16 cellular contexts compared by ENCODE assay signal in the genomic region with DNA sequence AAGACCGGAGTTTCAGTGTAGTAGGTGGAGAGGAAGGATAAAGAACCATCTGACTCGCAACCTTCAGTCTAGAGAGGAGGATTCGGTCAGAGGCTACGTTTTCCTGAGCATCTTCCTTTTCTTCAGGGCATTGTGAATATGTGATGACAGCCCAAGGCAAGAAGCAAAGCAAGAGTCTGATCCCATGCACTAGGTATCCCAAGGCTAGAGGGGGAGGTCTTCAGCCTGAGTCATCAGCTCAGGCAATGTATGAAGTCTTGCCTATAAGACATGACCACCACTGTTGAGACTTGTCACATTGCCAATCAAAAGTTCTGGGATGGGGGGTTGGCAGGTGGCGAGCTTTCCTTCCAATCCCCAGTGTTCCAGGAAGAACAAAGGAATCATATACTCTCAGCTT.
DNase-seq lines count a peak whose midpoint lies in the region; ATAC-seq and TF ChIP-seq lines count a peak whose summit lies in the region.
"Had no signal": no experiment of that assay in that cellular context is flagged by ENCODE, and none has a peak within 500 bp of the region (broad histone marks: within the 10 kb centered on the region; RNA-seq: fewer than 3 reads in every experiment).

No MANE protein-coding gene starts in this region.

- no peaks in the 10 kb centered on the region for H3K27me3 ChIP-seq in esophagus squamous epithelium
- H3K27me3 ChIP-seq: BLaER1 treated with 17β-estradiol and CSF1 and Interleukin-3, amounts not matched to agents 10 nM and 100 nM had no signal

- CTCF ChIA-PET in RWPE1 (lab: Yijun Ruan, JAX): interaction anchor here (0.5 to 0.8 kb wide), 4 partner anchors 63 to 336 kb away, joined by 3 to 5 read pairs (median 3); no protein-coding TSS in a partner anchor
- CTCF ChIA-PET in activated CD8-positive, alpha-beta memory T cell treated with anti-CD3 and anti-CD28 coated beads, Interleukin-2, amount 10 ng/mL, durations not matched to agents 7 days and 5 days (lab: Charles Lee): no interaction called here

- no peaks in the 10 kb centered on the region for H3K36me3 ChIP-seq in esophagus squamous epithelium
- H3K36me3 ChIP-seq: BLaER1 treated with 17β-estradiol and CSF1 and Interleukin-3, amounts not matched to agents 10 nM and 100 nM had no signal

- H3K9me3 Mint-ChIP-seq in activated CD8-positive, alpha-beta memory T cell treated with anti-CD3 and anti-CD28 coated beads, Interleukin-2, amount 10 ng/mL, durations not matched to agents 7 days and 5 days (ENCODE audit: low read depth): no peaks in the 10 kb centered on the region
- H3K9me3 Mint-ChIP-seq: activated CD8-positive, alpha-beta T cell treated with anti-CD3 and anti-CD28 coated beads for 36 hours; central memory CD8-positive, alpha-beta T cell had no signal

- no peak for TF ChIP-seq CTCF in RWPE1 (conservative IDR thresholded peaks at IDR 0.05; ENCODE audit: low read depth)
- no peak for TF ChIP-seq CTCF in esophagus squamous epithelium (IDR thresholded peaks at IDR 0.05)

- H3K27ac Mint-ChIP-seq in activated CD8-positive, alpha-beta memory T cell treated with anti-CD3 and anti-CD28 coated beads, Interleukin-2, amount 10 ng/mL, durations not matched to agents 7 days and 5 days: no peak overlapping the region
- H3K27ac Mint-ChIP-seq: activated CD8-positive, alpha-beta T cell treated with anti-CD3 and anti-CD28 coated beads for 36 hours; progenitor cell of endocrine pancreas had no signal

- no peak overlapping the region for H3K4me3 Mint-ChIP-seq in activated CD8-positive, alpha-beta memory T cell treated with anti-CD3 and anti-CD28 coated beads, Interleukin-2, amount 10 ng/mL, durations not matched to agents 7 days and 5 days
- H3K4me3 Mint-ChIP-seq: activated CD8-positive, alpha-beta T cell treated with anti-CD3 and anti-CD28 coated beads for 36 hours; central memory CD8-positive, alpha-beta T cell had no signal

- intact Hi-C loops in esophagus squamous epithelium (cut with DNase I) (no loop called here), sciatic nerve (cut with DNase I) (no loop called here), head of caudate nucleus (cut with DNase I) (no loop called here)

- 52 to 63% methylated on average over 4 to 5 of the region's 5 CpGs for WGBS in esophagus squamous epithelium, 2 donors

- peaks cover 30% of the 10 kb centered on the region for H3K27me3 Mint-ChIP-seq in activated CD8-positive, alpha-beta memory T cell treated with anti-CD3 and anti-CD28 coated beads, Interleukin-2, amount 10 ng/mL, durations not matched to agents 7 days and 5 days
- H3K27me3 Mint-ChIP-seq: central memory CD8-positive, alpha-beta T cell had no signal

- peak; percentile 86 for DNase-seq in EL
- DNase-seq in RWPE1 (ENCODE audit: low spot score): peak; percentile 40
- no peak for DNase-seq in esophagus squamous epithelium (lab: John Stamatoyannopoulos, UW)
- peak; percentile 2 for DNase-seq in sciatic nerve (ENCODE audit: low spot score)
- no peak for DNase-seq in occipital lobe (lab: John Stamatoyannopoulos, UW)
- DNase-seq in activated CD8-positive, alpha-beta memory T cell treated with anti-CD3 and anti-CD28 coated beads, Interleukin-2, amount 10 ng/mL, durations not matched to agents 7 days and 5 days: no peak
- no peak for DNase-seq in head of caudate nucleus
- DNase-seq: activated CD8-positive, alpha-beta T cell treated with anti-CD3 and anti-CD28 coated beads for 36 hours; activated naive CD4-positive, alpha-beta T cell treated with Interleukin-2 at 50 U/mL for 16 hours; midbrain; RPMI8226; stimulated activated naive CD4-positive, alpha-beta T cell treated with Interleukin-2 at 50 U/mL for 16 hours had no signal

- H3K36me3 Mint-ChIP-seq in activated CD8-positive, alpha-beta memory T cell treated with anti-CD3 and anti-CD28 coated beads, Interleukin-2, amount 10 ng/mL, durations not matched to agents 7 days and 5 days: no peaks in the 10 kb centered on the region

- H3K4me1 Mint-ChIP-seq in activated CD8-positive, alpha-beta memory T cell treated with anti-CD3 and anti-CD28 coated beads, Interleukin-2, amount 10 ng/mL, durations not matched to agents 7 days and 5 days: peaks cover 11% of the 10 kb centered on the region

- no peak for ATAC-seq in sciatic nerve
- no peak for ATAC-seq in GM21447 (IDR thresholded peaks at IDR 0.05; ENCODE audit: unreplicated experiment)
- no peak for ATAC-seq in activated CD8-positive, alpha-beta memory T cell treated with anti-CD3 and anti-CD28 coated beads, Interleukin-2, amount 10 ng/mL, durations not matched to agents 7 days and 5 days
- ATAC-seq: activated CD8-positive, alpha-beta T cell treated with anti-CD3 and anti-CD28 coated beads for 36 hours had no signal

- POLR2A ChIA-PET in RWPE1 (lab: Yijun Ruan, JAX; ENCODE audit: low non-redundant PET): no interaction called here

- H3K9me3 ChIP-seq in esophagus squamous epithelium: no peaks in the 10 kb centered on the region

- H3K27ac ChIP-seq in RWPE1: peak overlapping the region; percentile 71
- peak overlapping the region; percentile 58 to 86 (median 76) for H3K27ac ChIP-seq in esophagus squamous epithelium

- no peak overlapping the region for H3K4me3 ChIP-seq in esophagus squamous epithelium
- H3K4me3 ChIP-seq: BLaER1 treated with 17β-estradiol and CSF1 and Interleukin-3, amounts not matched to agents 10 nM and 100 nM had no signal

- peaks cover 9 to 52% (median 18%) of the 10 kb centered on the region in 3 donors for H3K4me1 ChIP-seq in esophagus squamous epithelium

- TF ChIP-seq POLR2A in esophagus squamous epithelium (IDR thresholded peaks at IDR 0.05): no peak

Comparison
In these comparisons a context has a peak if more than half of its experiments do, and no peak if none do; other contexts are left out.
1. DNase-seq: peak in EL (single experiment), RWPE1 (single experiment) and sciatic nerve (single experiment); none in esophagus squamous epithelium (single experiment), occipital lobe (single experiment), activated CD8-positive, alpha-beta memory T cell treated with anti-CD3 and anti-CD28 coated beads, Interleukin-2, amount 10 ng/mL, durations not matched to agents 7 days and 5 days (single experiment) and head of caudate nucleus (0 of 42).